Comparison of ENCODE assay signal across 1 cellular context in genomic region chr3:194141415-194142155, GRCh38.
A peak's percentile ranks its signal among the peaks of the same experiment; 100 is the strongest.
TF ChIP-seq lines count a peak whose summit lies in the region.

No MANE protein-coding gene starts in this region.

TF ChIP-seq in HepG2, 621 proteins besides CTCF, POLR2A, EP300 and RAD21 (continued from another document and continues in another):
- TF ChIP-seq, protein P1, sequence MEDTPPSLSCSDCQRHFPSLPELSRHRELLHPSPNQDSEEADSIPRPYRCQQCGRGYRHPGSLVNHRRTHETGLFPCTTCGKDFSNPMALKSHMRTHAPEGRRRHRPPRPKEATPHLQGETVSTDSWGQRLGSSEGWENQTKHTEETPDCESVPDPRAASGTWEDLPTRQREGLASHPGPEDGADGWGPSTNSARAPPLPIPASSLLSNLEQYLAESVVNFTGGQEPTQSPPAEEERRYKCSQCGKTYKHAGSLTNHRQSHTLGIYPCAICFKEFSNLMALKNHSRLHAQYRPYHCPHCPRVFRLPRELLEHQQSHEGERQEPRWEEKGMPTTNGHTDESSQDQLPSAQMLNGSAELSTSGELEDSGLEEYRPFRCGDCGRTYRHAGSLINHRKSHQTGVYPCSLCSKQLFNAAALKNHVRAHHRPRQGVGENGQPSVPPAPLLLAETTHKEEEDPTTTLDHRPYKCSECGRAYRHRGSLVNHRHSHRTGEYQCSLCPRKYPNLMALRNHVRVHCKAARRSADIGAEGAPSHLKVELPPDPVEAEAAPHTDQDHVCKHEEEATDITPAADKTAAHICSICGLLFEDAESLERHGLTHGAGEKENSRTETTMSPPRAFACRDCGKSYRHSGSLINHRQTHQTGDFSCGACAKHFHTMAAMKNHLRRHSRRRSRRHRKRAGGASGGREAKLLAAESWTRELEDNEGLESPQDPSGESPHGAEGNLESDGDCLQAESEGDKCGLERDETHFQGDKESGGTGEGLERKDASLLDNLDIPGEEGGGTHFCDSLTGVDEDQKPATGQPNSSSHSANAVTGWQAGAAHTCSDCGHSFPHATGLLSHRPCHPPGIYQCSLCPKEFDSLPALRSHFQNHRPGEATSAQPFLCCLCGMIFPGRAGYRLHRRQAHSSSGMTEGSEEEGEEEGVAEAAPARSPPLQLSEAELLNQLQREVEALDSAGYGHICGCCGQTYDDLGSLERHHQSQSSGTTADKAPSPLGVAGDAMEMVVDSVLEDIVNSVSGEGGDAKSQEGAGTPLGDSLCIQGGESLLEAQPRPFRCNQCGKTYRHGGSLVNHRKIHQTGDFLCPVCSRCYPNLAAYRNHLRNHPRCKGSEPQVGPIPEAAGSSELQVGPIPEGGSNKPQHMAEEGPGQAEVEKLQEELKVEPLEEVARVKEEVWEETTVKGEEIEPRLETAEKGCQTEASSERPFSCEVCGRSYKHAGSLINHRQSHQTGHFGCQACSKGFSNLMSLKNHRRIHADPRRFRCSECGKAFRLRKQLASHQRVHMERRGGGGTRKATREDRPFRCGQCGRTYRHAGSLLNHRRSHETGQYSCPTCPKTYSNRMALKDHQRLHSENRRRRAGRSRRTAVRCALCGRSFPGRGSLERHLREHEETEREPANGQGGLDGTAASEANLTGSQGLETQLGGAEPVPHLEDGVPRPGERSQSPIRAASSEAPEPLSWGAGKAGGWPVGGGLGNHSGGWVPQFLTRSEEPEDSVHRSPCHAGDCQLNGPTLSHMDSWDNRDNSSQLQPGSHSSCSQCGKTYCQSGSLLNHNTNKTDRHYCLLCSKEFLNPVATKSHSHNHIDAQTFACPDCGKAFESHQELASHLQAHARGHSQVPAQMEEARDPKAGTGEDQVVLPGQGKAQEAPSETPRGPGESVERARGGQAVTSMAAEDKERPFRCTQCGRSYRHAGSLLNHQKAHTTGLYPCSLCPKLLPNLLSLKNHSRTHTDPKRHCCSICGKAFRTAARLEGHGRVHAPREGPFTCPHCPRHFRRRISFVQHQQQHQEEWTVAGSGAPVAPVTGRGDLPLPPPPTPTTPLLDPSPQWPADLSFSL (CRISPR knock-in tag; IDR thresholded peaks at IDR 0.05): no peak
- TF ChIP-seq PTBP1 (IDR thresholded peaks at IDR 0.05; ENCODE audit: low read depth, low read length, poor library complexity, severe bottlenecking): no peak
- TF ChIP-seq ZNF589 (CRISPR knock-in tag; conservative IDR thresholded peaks at IDR 0.05): 0 out of 2 replicates have a peak, but pooled peaks have one; percentile 60
- TF ChIP-seq ZNF232 (CRISPR knock-in tag; IDR thresholded peaks at IDR 0.05; ENCODE audit: borderline replicate concordance): no peak
- peak; percentile 72 for TF ChIP-seq ZBTB14 (CRISPR knock-in tag; IDR thresholded peaks at IDR 0.05)
- no peak for TF ChIP-seq ADNP (CRISPR knock-in tag; IDR thresholded peaks at IDR 0.05)
- TF ChIP-seq ZNF552 (CRISPR knock-in tag; IDR thresholded peaks at IDR 0.05; ENCODE audit: borderline replicate concordance): peak; percentile 88; the same call in 1 of the 2 replicates
- TF ChIP-seq KLF13 (CRISPR knock-in tag; IDR thresholded peaks at IDR 0.05): no peak
- TF ChIP-seq, protein P2, sequence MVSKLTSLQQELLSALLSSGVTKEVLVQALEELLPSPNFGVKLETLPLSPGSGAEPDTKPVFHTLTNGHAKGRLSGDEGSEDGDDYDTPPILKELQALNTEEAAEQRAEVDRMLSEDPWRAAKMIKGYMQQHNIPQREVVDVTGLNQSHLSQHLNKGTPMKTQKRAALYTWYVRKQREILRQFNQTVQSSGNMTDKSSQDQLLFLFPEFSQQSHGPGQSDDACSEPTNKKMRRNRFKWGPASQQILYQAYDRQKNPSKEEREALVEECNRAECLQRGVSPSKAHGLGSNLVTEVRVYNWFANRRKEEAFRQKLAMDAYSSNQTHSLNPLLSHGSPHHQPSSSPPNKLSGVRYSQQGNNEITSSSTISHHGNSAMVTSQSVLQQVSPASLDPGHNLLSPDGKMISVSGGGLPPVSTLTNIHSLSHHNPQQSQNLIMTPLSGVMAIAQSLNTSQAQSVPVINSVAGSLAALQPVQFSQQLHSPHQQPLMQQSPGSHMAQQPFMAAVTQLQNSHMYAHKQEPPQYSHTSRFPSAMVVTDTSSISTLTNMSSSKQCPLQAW (CRISPR knock-in tag; IDR thresholded peaks at IDR 0.05): peak; percentile 74; the same call in 1 of the 2 replicates
- no peak for TF ChIP-seq CENPT (CRISPR knock-in tag; IDR thresholded peaks at IDR 0.05; ENCODE audit: low read depth)
- TF ChIP-seq ZNF878 (CRISPR knock-in tag; IDR thresholded peaks at IDR 0.05): 0 out of 2 replicates have a peak, but pooled peaks have one; percentile 14
- TF ChIP-seq ZNF12 (CRISPR knock-in tag; IDR thresholded peaks at IDR 0.05): no peak
- TF ChIP-seq MED8 (CRISPR knock-in tag; IDR thresholded peaks at IDR 0.05; ENCODE audit: insufficient replicate concordance): no peak
- TF ChIP-seq TOE1 (CRISPR knock-in tag; IDR thresholded peaks at IDR 0.05): no peak
- no peak for TF ChIP-seq ZFP36L2 (CRISPR knock-in tag; IDR thresholded peaks at IDR 0.05)
- no peak for TF ChIP-seq ZNF710 (CRISPR knock-in tag; IDR thresholded peaks at IDR 0.05; ENCODE audit: borderline replicate concordance)
- TF ChIP-seq HMGA1 (CRISPR knock-in tag; conservative IDR thresholded peaks at IDR 0.05): no peak
- TF ChIP-seq ELF4 (CRISPR knock-in tag; IDR thresholded peaks at IDR 0.05; ENCODE audit: borderline replicate concordance): no peak
- no peak for TF ChIP-seq ZNF282 (IDR thresholded peaks at IDR 0.05; ENCODE audit: partially characterized antibody)
- peak; percentile 42; the same call in 1 of the 2 replicates for TF ChIP-seq HDAC1 (CRISPR knock-in tag; IDR thresholded peaks at IDR 0.05)
- no peak for TF ChIP-seq ZNF503 (CRISPR knock-in tag; IDR thresholded peaks at IDR 0.05)
- no peak for TF ChIP-seq ZNF576 (CRISPR knock-in tag; IDR thresholded peaks at IDR 0.05)
- TF ChIP-seq TBP (CRISPR knock-in tag; IDR thresholded peaks at IDR 0.05): no peak
- TF ChIP-seq MLXIP (CRISPR knock-in tag; IDR thresholded peaks at IDR 0.05; ENCODE audit: borderline replicate concordance): no peak; the same call in 1 of the 2 replicates
- TF ChIP-seq RFX5 (IDR thresholded peaks at IDR 0.05; ENCODE audit: low read depth, low read length): no peak
- no peak for TF ChIP-seq GMEB1 (CRISPR knock-in tag; IDR thresholded peaks at IDR 0.05; ENCODE audit: borderline replicate concordance)
- no peak for TF ChIP-seq PCBP1 (IDR thresholded peaks at IDR 0.05; ENCODE audit: borderline replicate concordance, low read depth, low read length)
- TF ChIP-seq, protein P3, sequence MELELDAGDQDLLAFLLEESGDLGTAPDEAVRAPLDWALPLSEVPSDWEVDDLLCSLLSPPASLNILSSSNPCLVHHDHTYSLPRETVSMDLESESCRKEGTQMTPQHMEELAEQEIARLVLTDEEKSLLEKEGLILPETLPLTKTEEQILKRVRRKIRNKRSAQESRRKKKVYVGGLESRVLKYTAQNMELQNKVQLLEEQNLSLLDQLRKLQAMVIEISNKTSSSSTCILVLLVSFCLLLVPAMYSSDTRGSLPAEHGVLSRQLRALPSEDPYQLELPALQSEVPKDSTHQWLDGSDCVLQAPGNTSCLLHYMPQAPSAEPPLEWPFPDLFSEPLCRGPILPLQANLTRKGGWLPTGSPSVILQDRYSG (CRISPR knock-in tag; IDR thresholded peaks at IDR 0.05): no peak
- 0 out of 2 replicates have a peak, but pooled peaks have one; percentile 61 for TF ChIP-seq NAIF1 (CRISPR knock-in tag; IDR thresholded peaks at IDR 0.05; ENCODE audit: borderline replicate concordance)
- TF ChIP-seq ZBTB20 (CRISPR knock-in tag; IDR thresholded peaks at IDR 0.05; ENCODE audit: borderline replicate concordance, low read depth): peak; percentile 22
- TF ChIP-seq HNF4G (IDR thresholded peaks at IDR 0.05; ENCODE audit: borderline replicate concordance, low read depth, low read length): no peak
- TF ChIP-seq HNF4G (CRISPR knock-in tag; IDR thresholded peaks at IDR 0.05; ENCODE audit: borderline replicate concordance, low read depth): no peak
- no peak for TF ChIP-seq E2F1 (CRISPR knock-in tag; IDR thresholded peaks at IDR 0.05)
- TF ChIP-seq HNRNPH1 (optimal IDR thresholded peaks at IDR 0.05; ENCODE audit: low read depth, low read length): no peak
- peak; percentile 35; the same call in 1 of the 2 replicates for TF ChIP-seq ZSCAN12 (CRISPR knock-in tag; IDR thresholded peaks at IDR 0.05)
- TF ChIP-seq MAX (IDR thresholded peaks at IDR 0.05): peak; percentile 73
- no peak for TF ChIP-seq ETV6 (CRISPR knock-in tag; conservative IDR thresholded peaks at IDR 0.05)
- peak; percentile 25; the same call in 1 of the 2 replicates for TF ChIP-seq STAG1 (CRISPR knock-in tag; IDR thresholded peaks at IDR 0.05)
